1 cellular context compared by ENCODE assay signal in genomic region chr12:6323995-6324711, GRCh38.
TF ChIP-seq lines count a peak whose summit lies in the region.

No MANE protein-coding gene starts in this region.

TF ChIP-seq in K562, 482 proteins besides CTCF, POLR2A, EP300 and RAD21:
- TF ChIP-seq CEBPB (tag; IDR thresholded peaks at IDR 0.05) = no peak
- no peak for TF ChIP-seq SAP30 (IDR thresholded peaks at IDR 0.05; ENCODE audit: borderline replicate concordance, insufficient read depth, low read depth, low read length, poor library complexity, severe bottlenecking)
- no peak for TF ChIP-seq YY1 (IDR thresholded peaks at IDR 0.05; ENCODE audit: borderline replicate concordance in 1 of 3, control insufficient read depth in 1 of 3, extremely low read depth in 1 of 3, insufficient read depth in 3 of 3, insufficient read length in 1 of 3, insufficient replicate concordance in 2 of 3, low read depth in 1 of 3, low read length in 2 of 3)
- no peak for TF ChIP-seq ZNF57 (CRISPR knock-in tag; IDR thresholded peaks at IDR 0.05)
- TF ChIP-seq TGIF2 (CRISPR knock-in tag; IDR thresholded peaks at IDR 0.05) = no peak
- no peak for TF ChIP-seq CBX8 (IDR thresholded peaks at IDR 0.05; ENCODE audit: borderline replicate concordance, extremely low read depth, low read depth, low read length, poor library complexity, severe bottlenecking)
- TF ChIP-seq GTF2F1 (IDR thresholded peaks at IDR 0.05; ENCODE audit: low read depth, low read length) = no peak
- TF ChIP-seq SMAD3 (CRISPR knock-in tag; conservative IDR thresholded peaks at IDR 0.05) = no peak
- TF ChIP-seq STAT5A (IDR thresholded peaks at IDR 0.05; ENCODE audit: borderline replicate concordance, low read length) = no peak
- no peak for TF ChIP-seq U2AF1 (optimal IDR thresholded peaks at IDR 0.05; ENCODE audit: low read depth, low read length)
